1 cellular context compared by ENCODE assay signal in genomic region chr3:5194801-5195509, GRCh38.
TF ChIP-seq lines count a peak whose summit lies in the region.

No MANE protein-coding gene starts in this region.

TF ChIP-seq in K562, 482 proteins besides CTCF, POLR2A, EP300 and RAD21 (continued from another document and continues in another):
- no peak; the same call in 1 of the 2 replicates for TF ChIP-seq ARID3A (IDR thresholded peaks at IDR 0.05; ENCODE audit: borderline replicate concordance, low read depth, low read length)
- TF ChIP-seq ZBTB8A (IDR thresholded peaks at IDR 0.05; ENCODE audit: partially characterized antibody), result no peak
- peak; percentile 74 for TF ChIP-seq CXXC5 (CRISPR knock-in tag; IDR thresholded peaks at IDR 0.05)
- no peak for TF ChIP-seq RBM17 (IDR thresholded peaks at IDR 0.05; ENCODE audit: borderline replicate concordance, low read depth, low read length)
- no peak for TF ChIP-seq ZNF143 (CRISPR knock-in tag; IDR thresholded peaks at IDR 0.05)
- TF ChIP-seq BDP1 (IDR thresholded peaks at IDR 0.05; ENCODE audit: insufficient read depth, insufficient read length), result no peak
- TF ChIP-seq ZKSCAN8 (CRISPR knock-in tag; IDR thresholded peaks at IDR 0.05), result no peak
- no peak for TF ChIP-seq ZNF830 (CRISPR knock-in tag; IDR thresholded peaks at IDR 0.05)
- 0 out of 2 replicates have a peak, but pooled peaks have one; percentile 6 for TF ChIP-seq CREM (IDR thresholded peaks at IDR 0.05; ENCODE audit: low read depth)
- no peak for TF ChIP-seq GTF3C2 (IDR thresholded peaks at IDR 0.05; ENCODE audit: borderline replicate concordance, extremely low read depth, insufficient read length)
- TF ChIP-seq EWSR1 (IDR thresholded peaks at IDR 0.05; ENCODE audit: borderline replicate concordance, low read depth, partially characterized antibody), result no peak
- no peak for TF ChIP-seq MAFK (IDR thresholded peaks at IDR 0.05; ENCODE audit: low read length)
- TF ChIP-seq ZNF24 (IDR thresholded peaks at IDR 0.05), result no peak
- peak; percentile 98 for TF ChIP-seq ETV1 (tag; conservative IDR thresholded peaks at IDR 0.05; ENCODE audit: low read depth)
- TF ChIP-seq, protein P1, sequence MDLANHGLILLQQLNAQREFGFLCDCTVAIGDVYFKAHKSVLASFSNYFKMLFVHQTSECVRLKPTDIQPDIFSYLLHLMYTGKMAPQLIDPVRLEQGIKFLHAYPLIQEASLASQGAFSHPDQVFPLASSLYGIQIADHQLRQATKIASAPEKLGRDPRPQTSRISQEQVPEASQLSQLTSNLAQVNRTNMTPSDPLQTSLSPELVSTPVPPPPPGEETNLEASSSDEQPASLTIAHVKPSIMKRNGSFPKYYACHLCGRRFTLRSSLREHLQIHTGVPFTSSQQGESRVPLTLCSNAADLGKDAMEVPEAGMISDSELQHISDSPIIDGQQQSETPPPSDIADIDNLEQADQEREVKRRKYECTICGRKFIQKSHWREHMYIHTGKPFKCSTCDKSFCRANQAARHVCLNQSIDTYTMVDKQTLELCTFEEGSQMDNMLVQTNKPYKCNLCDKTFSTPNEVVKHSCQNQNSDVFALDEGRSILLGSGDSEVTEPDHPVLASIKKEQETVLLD (IDR thresholded peaks at IDR 0.05), result no peak
- TF ChIP-seq CEBPG (CRISPR knock-in tag; IDR thresholded peaks at IDR 0.05), result peak; percentile 80
- peak; percentile 96 to 99 for TF ChIP-seq CEBPG (tag; conservative IDR thresholded peaks at IDR 0.05 in 1 of 2, IDR thresholded peaks at IDR 0.05 in 1 of 2)
- TF ChIP-seq, protein P2, sequence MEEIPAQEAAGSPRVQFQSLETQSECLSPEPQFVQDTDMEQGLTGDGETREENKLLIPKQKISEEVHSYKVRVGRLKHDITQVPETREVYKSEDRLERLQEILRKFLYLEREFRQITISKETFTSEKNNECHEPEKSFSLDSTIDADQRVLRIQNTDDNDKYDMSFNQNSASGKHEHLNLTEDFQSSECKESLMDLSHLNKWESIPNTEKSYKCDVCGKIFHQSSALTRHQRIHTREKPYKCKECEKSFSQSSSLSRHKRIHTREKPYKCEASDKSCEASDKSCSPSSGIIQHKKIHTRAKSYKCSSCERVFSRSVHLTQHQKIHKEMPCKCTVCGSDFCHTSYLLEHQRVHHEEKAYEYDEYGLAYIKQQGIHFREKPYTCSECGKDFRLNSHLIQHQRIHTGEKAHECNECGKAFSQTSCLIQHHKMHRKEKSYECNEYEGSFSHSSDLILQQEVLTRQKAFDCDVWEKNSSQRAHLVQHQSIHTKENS (CRISPR knock-in tag; IDR thresholded peaks at IDR 0.05), result no peak
- no peak for TF ChIP-seq HMG20B (CRISPR knock-in tag; IDR thresholded peaks at IDR 0.05)
- no peak for TF ChIP-seq ZNF146 (CRISPR knock-in tag; IDR thresholded peaks at IDR 0.05; ENCODE audit: unreplicated experiment)
- TF ChIP-seq PHF21A (IDR thresholded peaks at IDR 0.05; ENCODE audit: borderline replicate concordance, low read depth), result peak; percentile 97
- TF ChIP-seq ZMIZ1 (IDR thresholded peaks at IDR 0.05; ENCODE audit: low read depth in 2 of 2, low read length in 2 of 2), result 0 out of 4 replicates have a peak, but pooled peaks of 1 of the 2 experiments have one; percentile 11
- TF ChIP-seq HINFP (tag; conservative IDR thresholded peaks at IDR 0.05; ENCODE audit: low read depth), result no peak
- TF ChIP-seq ARNT (IDR thresholded peaks at IDR 0.05), result peak in 1 of 2 experiments; percentile 64; a peak in 1 of 4 replicates
- TF ChIP-seq RBM25 (IDR thresholded peaks at IDR 0.05; ENCODE audit: low read depth, low read length, severe bottlenecking), result no peak
- TF ChIP-seq MECOM (CRISPR knock-in tag; IDR thresholded peaks at IDR 0.05), result peak; percentile 31; the same call in 1 of the 2 replicates
- TF ChIP-seq ZBED1 (IDR thresholded peaks at IDR 0.05), result no peak
- TF ChIP-seq E4F1 (CRISPR knock-in tag; IDR thresholded peaks at IDR 0.05; ENCODE audit: borderline replicate concordance), result no peak
- peak; percentile 88 for TF ChIP-seq ZEB2 (IDR thresholded peaks at IDR 0.05)
- no peak for TF ChIP-seq MYNN (IDR thresholded peaks at IDR 0.05)
- TF ChIP-seq MYNN (CRISPR knock-in tag; IDR thresholded peaks at IDR 0.05), result no peak
- no peak for TF ChIP-seq CBFB (CRISPR knock-in tag; IDR thresholded peaks at IDR 0.05)
- TF ChIP-seq ZNF699 (CRISPR knock-in tag; IDR thresholded peaks at IDR 0.05; ENCODE audit: insufficient replicate concordance), result no peak
- peak; percentile 78 for TF ChIP-seq JUNB (CRISPR knock-in tag; conservative IDR thresholded peaks at IDR 0.05)
- TF ChIP-seq ZNF217 (CRISPR knock-in tag; IDR thresholded peaks at IDR 0.05), result no peak
- TF ChIP-seq ZNF79 (CRISPR knock-in tag; IDR thresholded peaks at IDR 0.05; ENCODE audit: low read depth), result peak; percentile 55; the same call in 1 of the 2 replicates
- TF ChIP-seq FOS (IDR thresholded peaks at IDR 0.05; ENCODE audit: extremely low read depth, insufficient read length), result peak; percentile 85
- TF ChIP-seq KDM1A (IDR thresholded peaks at IDR 0.05), result peak; percentile 99
- TF ChIP-seq NFATC3 (IDR thresholded peaks at IDR 0.05), result no peak
- TF ChIP-seq ZNF766 (CRISPR knock-in tag; conservative IDR thresholded peaks at IDR 0.05), result peak; percentile 73
- no peak for TF ChIP-seq CC2D1A (IDR thresholded peaks at IDR 0.05)
- no peak for TF ChIP-seq MTF1 (CRISPR knock-in tag; IDR thresholded peaks at IDR 0.05; ENCODE audit: borderline replicate concordance)
- TF ChIP-seq, protein P3, sequence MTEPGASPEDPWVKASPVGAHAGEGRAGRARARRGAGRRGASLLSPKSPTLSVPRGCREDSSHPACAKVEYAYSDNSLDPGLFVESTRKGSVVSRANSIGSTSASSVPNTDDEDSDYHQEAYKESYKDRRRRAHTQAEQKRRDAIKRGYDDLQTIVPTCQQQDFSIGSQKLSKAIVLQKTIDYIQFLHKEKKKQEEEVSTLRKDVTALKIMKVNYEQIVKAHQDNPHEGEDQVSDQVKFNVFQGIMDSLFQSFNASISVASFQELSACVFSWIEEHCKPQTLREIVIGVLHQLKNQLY (CRISPR knock-in tag; conservative IDR thresholded peaks at IDR 0.05), result no peak
- TF ChIP-seq, protein P4, sequence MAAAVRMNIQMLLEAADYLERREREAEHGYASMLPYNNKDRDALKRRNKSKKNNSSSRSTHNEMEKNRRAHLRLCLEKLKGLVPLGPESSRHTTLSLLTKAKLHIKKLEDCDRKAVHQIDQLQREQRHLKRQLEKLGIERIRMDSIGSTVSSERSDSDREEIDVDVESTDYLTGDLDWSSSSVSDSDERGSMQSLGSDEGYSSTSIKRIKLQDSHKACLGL (CRISPR knock-in tag; IDR thresholded peaks at IDR 0.05; ENCODE audit: borderline replicate concordance, poor library complexity, severe bottlenecking), result no peak
- TF ChIP-seq POLR3G (IDR thresholded peaks at IDR 0.05; ENCODE audit: extremely low read depth, insufficient read length, insufficient replicate concordance), result no peak
- 0 out of 2 replicates have a peak, but pooled peaks have one; percentile 73 for TF ChIP-seq ZNF644 (tag; IDR thresholded peaks at IDR 0.05; ENCODE audit: low read depth)
- peak; percentile 76 for TF ChIP-seq SOX6 (IDR thresholded peaks at IDR 0.05)
- peak; percentile 59 for TF ChIP-seq GATAD2B (IDR thresholded peaks at IDR 0.05; ENCODE audit: borderline replicate concordance)
- TF ChIP-seq TEAD1 (CRISPR knock-in tag; IDR thresholded peaks at IDR 0.05), result peak; percentile 59 to 91; a peak in 2 of 4 replicates
- no peak for TF ChIP-seq BRF1 (IDR thresholded peaks at IDR 0.05; ENCODE audit: borderline replicate concordance, extremely low read depth, insufficient read length)
- TF ChIP-seq PHTF2 (CRISPR knock-in tag; IDR thresholded peaks at IDR 0.05), result no peak
- TF ChIP-seq HDAC1 (IDR thresholded peaks at IDR 0.05), result peak in 1 of 2 experiments; percentile 97; a peak in 2 of 4 replicates
- TF ChIP-seq ZNF239 (CRISPR knock-in tag; IDR thresholded peaks at IDR 0.05), result peak; percentile 51
- peak; percentile 75; the same call in 1 of the 2 replicates for TF ChIP-seq KLF6 (CRISPR knock-in tag; IDR thresholded peaks at IDR 0.05; ENCODE audit: borderline replicate concordance)
